In the genomic region with DNA sequence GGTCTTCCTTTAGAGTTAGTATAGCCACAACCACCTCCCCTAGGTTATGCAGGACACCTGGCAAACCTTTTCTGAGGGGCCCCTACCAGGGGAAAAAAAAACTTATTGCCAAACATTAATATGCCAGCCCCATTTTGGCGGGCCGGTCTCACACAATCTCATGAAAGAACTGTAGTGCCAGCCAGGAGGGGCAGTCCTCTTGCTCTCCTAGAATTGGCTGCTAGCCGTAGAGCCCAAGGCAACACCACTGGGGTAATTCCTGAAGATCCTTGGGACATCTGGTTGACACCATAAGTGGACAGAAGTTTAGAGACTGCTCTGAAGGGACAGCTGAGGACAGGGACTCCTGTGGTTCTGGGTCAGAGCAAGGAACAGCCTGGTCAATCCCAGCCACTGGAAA, we compare ENCODE assay signal across 20 cellular contexts. TPM values are rescaled to one million over a fixed set of nuclear protein-coding genes. Genes with fewer than 3 reads are reported as not detected.
"Had no signal": no experiment of that assay in that cellular context is flagged by ENCODE, and none has a peak within 500 bp of the region (broad histone marks: within the 10 kb centered on the region; RNA-seq: fewer than 3 reads in every experiment).

No MANE protein-coding gene starts in this region.

- H3K27me3 Mint-ChIP-seq: activated CD4-positive, alpha-beta memory T cell treated with anti-CD3 and anti-CD28 coated beads, Interleukin-2, amount 10 ng/mL, durations not matched to agents 7 days and 5 days; activated naive CD8-positive, alpha-beta T cell; activated T-helper 17 cell treated with anti-CD3 and anti-CD28 coated beads, Interleukin-2, amount 50 U/mL, for 72 hours; T-cell had no signal

- H3K27me3 ChIP-seq: pancreas, upper lobe of left lung had no signal

- ATAC-seq: activated CD4-positive, CD25-positive, alpha-beta regulatory T cell treated with anti-CD3 and anti-CD28 coated beads, Interleukin-2, amount 50 U/mL, for 24 hours; activated T-helper 17 cell treated with anti-CD3 and anti-CD28 coated beads, Interleukin-2, amount 50 U/mL, for 72 hours; natural killer cell treated with Interleukin-12 subunit alpha and Interleukin-12 subunit beta and Interleukin-15 and Interleukin-18, amount 100 ng/mL, for 72 hours; pancreas; psoas muscle; right cardiac atrium; stimulated activated naive CD8-positive, alpha-beta T cell treated with anti-CD3 and anti-CD28 coated beads, Interleukin-15, Interleukin-2, amounts not matched to agents 100 U/mL and 50 U/mL, for 24 hours; T-cell had no signal

- H3K4me3 ChIP-seq: pancreas, psoas muscle, upper lobe of left lung had no signal

- DNase-seq: activated CD4-positive, alpha-beta memory T cell treated with anti-CD3 and anti-CD28 coated beads, Interleukin-2, amount 10 ng/mL, durations not matched to agents 7 days and 5 days; activated CD4-positive, alpha-beta T cell treated with anti-CD3 and anti-CD28 coated beads, Interleukin-2, amount 10 ng/mL, durations not matched to agents 24 days and 14 days; activated T-cell treated with anti-CD3 and anti-CD28 coated beads, Interleukin-2, amount 50 U/mL, for 1 hour; effector CD4-positive, alpha-beta T cell; erythroblast; foreskin melanocyte; pancreas; psoas muscle; right cardiac atrium; stimulated activated CD4-positive, alpha-beta T cell treated with anti-CD3 and anti-CD28 coated beads, Interleukin-12 subunit alpha, Interleukin-12 subunit beta, amount 100 ng/mL, for 4 hours; stimulated activated CD4-positive, alpha-beta T cell treated with anti-CD3 and anti-CD28 coated beads, Interleukin-4, amount 100 ng/mL, for 4 hours; stimulated activated naive CD8-positive, alpha-beta T cell treated with anti-CD3 and anti-CD28 coated beads, Interleukin-15, Interleukin-2, amounts not matched to agents 100 U/mL and 50 U/mL, for 24 hours; T-cell; upper lobe of left lung had no signal

- H3K4me1 Mint-ChIP-seq: activated CD4-positive, alpha-beta memory T cell treated with anti-CD3 and anti-CD28 coated beads, Interleukin-2, amount 10 ng/mL, durations not matched to agents 7 days and 5 days; activated CD4-positive, alpha-beta T cell treated with anti-CD3 and anti-CD28 coated beads, Interleukin-2, amount 10 ng/mL, durations not matched to agents 24 days and 14 days; activated T-helper 17 cell treated with anti-CD3 and anti-CD28 coated beads, Interleukin-2, amount 50 U/mL, for 72 hours; T-cell had no signal

- H3K4me3 Mint-ChIP-seq: activated CD4-positive, alpha-beta memory T cell treated with anti-CD3 and anti-CD28 coated beads, Interleukin-2, amount 10 ng/mL, durations not matched to agents 7 days and 5 days; activated CD4-positive, alpha-beta T cell treated with anti-CD3 and anti-CD28 coated beads, Interleukin-2, amount 10 ng/mL, durations not matched to agents 24 days and 14 days; activated naive CD8-positive, alpha-beta T cell; activated T-helper 17 cell treated with anti-CD3 and anti-CD28 coated beads, Interleukin-2, amount 50 U/mL, for 72 hours; natural killer cell treated with Interleukin-12 subunit alpha and Interleukin-12 subunit beta and Interleukin-15 and Interleukin-18, amount 100 ng/mL, for 72 hours; T-cell; T-helper 2 cell treated with Interferon-gamma antibody and Interleukin-4, amounts not matched to agents 5 μg/mL and 100 μg/mL, for 36 hours had no signal

- H3K27ac ChIP-seq: pancreas, psoas muscle, upper lobe of left lung, VCaP had no signal

- H3K9me3 ChIP-seq: pancreas, psoas muscle, upper lobe of left lung had no signal

- H3K27ac Mint-ChIP-seq: activated CD4-positive, alpha-beta memory T cell treated with anti-CD3 and anti-CD28 coated beads, Interleukin-2, amount 10 ng/mL, durations not matched to agents 7 days and 5 days; activated CD4-positive, alpha-beta T cell treated with anti-CD3 and anti-CD28 coated beads, Interleukin-2, amount 10 ng/mL, durations not matched to agents 24 days and 14 days; activated naive CD8-positive, alpha-beta T cell; activated T-helper 17 cell treated with anti-CD3 and anti-CD28 coated beads, Interleukin-2, amount 50 U/mL, for 72 hours; natural killer cell treated with Interleukin-12 subunit alpha and Interleukin-12 subunit beta and Interleukin-15 and Interleukin-18, amount 100 ng/mL, for 72 hours; T-cell; T-helper 2 cell treated with Interferon-gamma antibody and Interleukin-4, amounts not matched to agents 5 μg/mL and 100 μg/mL, for 36 hours had no signal

- H3K36me3 ChIP-seq: pancreas, upper lobe of left lung had no signal

- H3K36me3 Mint-ChIP-seq: activated naive CD8-positive, alpha-beta T cell; natural killer cell treated with Interleukin-12 subunit alpha and Interleukin-12 subunit beta and Interleukin-15 and Interleukin-18, amount 100 ng/mL, for 72 hours; T-cell had no signal

- H3K9me3 Mint-ChIP-seq: activated CD4-positive, alpha-beta memory T cell treated with anti-CD3 and anti-CD28 coated beads, Interleukin-2, amount 10 ng/mL, durations not matched to agents 7 days and 5 days; activated CD4-positive, alpha-beta T cell treated with anti-CD3 and anti-CD28 coated beads, Interleukin-2, amount 10 ng/mL, durations not matched to agents 24 days and 14 days; activated T-helper 17 cell treated with anti-CD3 and anti-CD28 coated beads, Interleukin-2, amount 50 U/mL, for 72 hours; natural killer cell treated with Interleukin-12 subunit alpha and Interleukin-12 subunit beta and Interleukin-15 and Interleukin-18, amount 100 ng/mL, for 72 hours; T-cell; T-helper 2 cell treated with Interferon-gamma antibody and Interleukin-4, amounts not matched to agents 5 μg/mL and 100 μg/mL, for 36 hours had no signal

RNA-seq across cellular contexts. Expression of gene NAV2, which starts 24.2 kb away (rescaled TPM):
- total RNA-seq: activated CD4-positive, alpha-beta T cell treated with anti-CD3 and anti-CD28 coated beads, Interleukin-2, amount 10 ng/mL, durations not matched to agents 24 days and 14 days had no signal
